ENCODE assay signal across 8 cellular contexts in genomic region chr12:120225200-120225558, GRCh38. TPM values are rescaled to one million over a fixed set of nuclear protein-coding genes. Genes with fewer than 3 reads are reported as not detected.
A peak's percentile ranks its signal among the peaks of the same experiment; 100 is the strongest.
DNase-seq lines count a peak whose midpoint lies in the region; ATAC-seq and TF ChIP-seq lines count a peak whose summit lies in the region.

No MANE protein-coding gene starts in this region.

- H2BK120ac ChIP-seq in trophoblast cell (ENCODE audit: insufficient read depth, low read length, poor library complexity), result no peak overlapping the region

- H3K27me3 Mint-ChIP-seq in Calu3 (ENCODE audit: unreplicated experiment), result no peaks in the 10 kb centered on the region

- H3K36me3 ChIP-seq in endocrine pancreas (ENCODE audit: control insufficient read depth, insufficient read depth, low read length), result peaks cover 8% of the 10 kb centered on the region
- H3K36me3 ChIP-seq in trophoblast cell (ENCODE audit: control insufficient read depth in 1 of 2, insufficient read depth in 2 of 2, low read length in 2 of 2), result peaks cover 58 to 63% of the 10 kb centered on the region in 2 experiments

- H3K4me1 ChIP-seq in endocrine pancreas (ENCODE audit: control insufficient read depth, insufficient read depth, low read length) (peaks cover 11% of the 10 kb centered on the region), trophoblast cell (ENCODE audit: control insufficient read depth in 1 of 2, insufficient read depth in 2 of 2, low read length in 2 of 2) (peaks cover 31 to 34% of the 10 kb centered on the region in 2 experiments)

- no peak overlapping the region for H3K14ac ChIP-seq in trophoblast cell (ENCODE audit: low read length)

- intact Hi-C loops in Calu3 (cut with micrococcal nuclease; ENCODE audit: unreplicated experiment), result no loop called here

- H4K12ac ChIP-seq in trophoblast cell (ENCODE audit: low read depth, low read length), result no peak overlapping the region

- H3K27ac Mint-ChIP-seq in Calu3 (ENCODE audit: unreplicated experiment), result peak overlapping the region; percentile 85

- peaks cover 21% of the 10 kb centered on the region for H3K79me1 ChIP-seq in trophoblast cell (ENCODE audit: low read length)

- ATAC-seq in GM19463 (IDR thresholded peaks at IDR 0.05; ENCODE audit: unreplicated experiment) (no peak), HG03521 (IDR thresholded peaks at IDR 0.05; ENCODE audit: unreplicated experiment) (no peak)

- DNase-seq in Calu3 (no peak), NCI-H82 (lab: John Stamatoyannopoulos, UW) (peak; percentile 89), trophoblast cell (no peak), KG1 (lab: John Stamatoyannopoulos, UW) (no peak)
- DNase-seq in stimulated activated CD4-positive, alpha-beta T cell treated with anti-CD3 and anti-CD28 coated beads, Interleukin-1b, Interleukin-23, amount 100 ng/mL, for 48 hours, result no peak

- H2AK5ac ChIP-seq in trophoblast cell (ENCODE audit: low read length), result no peak overlapping the region

- no peak overlapping the region for H3K27ac ChIP-seq in trophoblast cell (ENCODE audit: low read depth, low read length)

- H3K36me3 Mint-ChIP-seq in Calu3 (ENCODE audit: insufficient read depth, unreplicated experiment), result peaks cover 67% of the 10 kb centered on the region

- H3K23ac ChIP-seq in trophoblast cell (ENCODE audit: low read length), result no peak overlapping the region

- H3K9me3 Mint-ChIP-seq in Calu3 (ENCODE audit: low read depth, unreplicated experiment), result no peaks in the 10 kb centered on the region

- H3K4me1 Mint-ChIP-seq in Calu3 (ENCODE audit: low read depth, unreplicated experiment), result peaks cover 72% of the 10 kb centered on the region

- H3K27me3 ChIP-seq in endocrine pancreas (ENCODE audit: control insufficient read depth, insufficient read depth, low read length) (no peaks in the 10 kb centered on the region), trophoblast cell (ENCODE audit: insufficient read depth, low read length) (no peaks in the 10 kb centered on the region)

- H3K4ac ChIP-seq in trophoblast cell (ENCODE audit: low read depth, low read length), result peak overlapping the region; percentile 71

- no peak overlapping the region for H2AFZ ChIP-seq in trophoblast cell (ENCODE audit: insufficient read depth, low read length, poor library complexity)

- TF ChIP-seq CTCF in Calu3 (IDR thresholded peaks at IDR 0.05; ENCODE audit: unreplicated experiment), result no peak

- H3K18ac ChIP-seq in trophoblast cell (ENCODE audit: low read length), result no peak overlapping the region

- CTCF ChIA-PET in Calu3 (lab: Charles Lee), result interaction anchor here (0.8 to 9.8 kb wide), 5 partner anchors 24 to 108 kb away, joined by 3 to 338 read pairs (median 4); partner anchors contain the start of genes PXN, RAB35, RPLP0 and SIRT4

- no CpG with 5 or more reads among the region's 9 CpGs for WGBS in trophoblast cell (ENCODE audit: extremely low coverage, insufficient coverage, insufficient read length)

- H4K8ac ChIP-seq in trophoblast cell (ENCODE audit: low read depth, low read length), result no peak overlapping the region

- H3K9me3 ChIP-seq in endocrine pancreas (ENCODE audit: control insufficient read depth, low read length) (no peaks in the 10 kb centered on the region), trophoblast cell (ENCODE audit: insufficient read depth, low read depth, low read length) (no peaks in the 10 kb centered on the region)

- peak overlapping the region; percentile 70 for H3K4me3 Mint-ChIP-seq in Calu3 (ENCODE audit: low read depth, unreplicated experiment)

- H3K79me2 ChIP-seq in trophoblast cell (ENCODE audit: control insufficient read depth, insufficient read depth, low read length, poor library complexity), result peaks cover 22% of the 10 kb centered on the region

- H3K4me3 ChIP-seq in endocrine pancreas (ENCODE audit: control insufficient read depth, insufficient read depth, low read length) (peak overlapping the region; percentile 62), trophoblast cell (ENCODE audit: low read depth, low read length) (no peak overlapping the region)

- no peak overlapping the region for H2BK12ac ChIP-seq in trophoblast cell (ENCODE audit: low read length)

- H4K91ac ChIP-seq in trophoblast cell (ENCODE audit: low read depth, low read length), result no peak overlapping the region

- BruUV-seq in Calu3 (replicated peaks; lab: Mats Ljungman, UMichigan), result TSS peak; percentile 87

- H3K4me2 ChIP-seq in trophoblast cell (ENCODE audit: low read length), result no peak overlapping the region

- H2BK5ac ChIP-seq in trophoblast cell (ENCODE audit: low read depth, low read length, poor library complexity), result no peak overlapping the region

- H3K9ac ChIP-seq in endocrine pancreas (ENCODE audit: control insufficient read depth, insufficient read depth, low read length) (peak overlapping the region; percentile 85), trophoblast cell (ENCODE audit: low read length) (no peak overlapping the region)

RNA-seq across cellular contexts. Expression of gene RPLP0, which starts 24.3 kb away (rescaled TPM):
- total RNA-seq in Calu3 (2022), result 1,595 and 1,852 TPM in 2 replicates
- 2,531 and 2,584 TPM in 2 replicates for polyA plus RNA-seq in trophoblast cell (2013)

RNA-seq across cellular contexts. Expression of gene GCN1, which starts 30.7 kb away (rescaled TPM):
- total RNA-seq in Calu3 (2022), result 168 and 188 TPM in 2 replicates
- 41.3 and 42.4 TPM in 2 replicates for polyA plus RNA-seq in trophoblast cell (2013)

RNA-seq across cellular contexts. Expression of gene PXN, which starts 40.4 kb away (rescaled TPM):
- 156 and 172 TPM in 2 replicates for total RNA-seq in Calu3 (2022)
- polyA plus RNA-seq in trophoblast cell (2013), result 99.6 and 100 TPM in 2 replicates
